In the genomic region with DNA sequence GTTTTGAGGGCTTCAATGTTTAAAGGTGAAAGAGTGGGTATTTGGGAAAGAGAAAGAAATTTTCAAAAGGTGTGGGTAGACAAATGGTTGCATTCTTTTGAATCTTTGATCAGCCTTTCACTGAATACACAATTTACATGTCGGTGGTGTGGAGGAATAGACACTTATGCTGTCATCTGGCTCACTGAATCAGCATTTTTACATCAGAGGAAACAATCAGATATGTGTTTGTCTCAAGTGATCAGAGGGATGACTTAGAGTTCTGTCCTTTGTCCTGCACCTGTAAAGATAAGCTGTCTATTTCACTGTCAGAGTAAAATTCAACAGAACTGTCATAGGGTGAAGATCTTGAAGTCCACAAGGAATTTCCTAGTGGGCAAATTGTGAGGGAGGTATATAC, we compare ENCODE assay signal across 29 cellular contexts.
"Had no signal": no experiment of that assay in that cellular context is flagged by ENCODE, and none has a peak within 500 bp of the region (broad histone marks: within the 10 kb centered on the region; RNA-seq: fewer than 3 reads in every experiment).

No MANE protein-coding gene starts in this region.

- H3K27ac ChIP-seq: colonic mucosa, coronary artery, dorsolateral prefrontal cortex, epithelial cell of prostate, esophagus muscularis mucosa, esophagus squamous epithelium, foreskin keratinocyte, gastrocnemius medialis, gastroesophageal sphincter, heart left ventricle, heart right ventricle had no signal

- H3K4me1 ChIP-seq: colonic mucosa, esophagus muscularis mucosa, esophagus squamous epithelium, foreskin keratinocyte, gastrocnemius medialis, gastroesophageal sphincter, heart left ventricle, heart right ventricle had no signal

- H3K27me3 ChIP-seq: colonic mucosa, esophagus muscularis mucosa, esophagus squamous epithelium, gastrocnemius medialis, gastroesophageal sphincter, heart left ventricle, heart right ventricle had no signal

- ATAC-seq: effector memory CD8-positive, alpha-beta T cell; esophagus mucosa; foreskin keratinocyte; gastrocnemius medialis; gastroesophageal sphincter; heart left ventricle; heart right ventricle had no signal

- H3K4me3 ChIP-seq: colonic mucosa, coronary artery, dorsolateral prefrontal cortex, esophagus muscularis mucosa, esophagus squamous epithelium, gastrocnemius medialis, gastroesophageal sphincter, heart left ventricle, heart right ventricle had no signal

- H3K36me3 ChIP-seq: colonic mucosa, esophagus muscularis mucosa, esophagus squamous epithelium, gastrocnemius medialis, gastroesophageal sphincter, heart left ventricle, heart right ventricle had no signal

- H3K27ac Mint-ChIP-seq: dendritic cell treated with granulocyte-macrophage colony-stimulating factor and Interleukin-4, amounts not matched to agents 40 ng/mL and 50 ng/mL, for 4 days; effector memory CD8-positive, alpha-beta T cell; endodermal cell had no signal

- H3K9me3 ChIP-seq: colonic mucosa, esophagus squamous epithelium, gastrocnemius medialis had no signal

- H3K9me3 Mint-ChIP-seq: dendritic cell treated with granulocyte-macrophage colony-stimulating factor and Interleukin-4, amounts not matched to agents 40 ng/mL and 50 ng/mL, for 4 days; effector memory CD8-positive, alpha-beta T cell had no signal

- H3K27me3 Mint-ChIP-seq: dendritic cell treated with granulocyte-macrophage colony-stimulating factor and Interleukin-4, amounts not matched to agents 40 ng/mL and 50 ng/mL, for 4 days had no signal

- H3K4me3 Mint-ChIP-seq: dendritic cell treated with granulocyte-macrophage colony-stimulating factor and Interleukin-4, amounts not matched to agents 40 ng/mL and 50 ng/mL, for 4 days; effector memory CD8-positive, alpha-beta T cell; endodermal cell had no signal

- FAIRE-seq: colon, endometrium, endothelial cell of umbilical vein, frontal cortex had no signal

- DNase-seq: colonic mucosa; cortex of kidney; dermis blood vessel endothelial cell; dorsolateral prefrontal cortex; effector CD4-positive, alpha-beta T cell; effector CD8-positive, alpha-beta T cell; effector memory CD4-positive, alpha-beta T cell; effector memory CD8-positive, alpha-beta T cell; endodermal cell; erythroblast; esophagus squamous epithelium; foreskin fibroblast; foreskin keratinocyte; foreskin melanocyte; gastrocnemius medialis; glutamatergic neuron; head of caudate nucleus; heart left ventricle; heart right ventricle had no signal
